16 cellular contexts compared by ENCODE assay signal in genomic region chr5:132661231-132662003, GRCh38. TPM values are rescaled to one million over a fixed set of nuclear protein-coding genes. Genes with fewer than 3 reads are reported as not detected.
DNase-seq lines count a peak whose midpoint lies in the region; ATAC-seq lines count a peak whose summit lies in the region.
"Had no signal": no experiment of that assay in that cellular context is flagged by ENCODE, and none has a peak within 500 bp of the region (broad histone marks: within the 10 kb centered on the region; RNA-seq: fewer than 3 reads in every experiment).

No MANE protein-coding gene starts in this region.

- H3K36me3 Mint-ChIP-seq in activated naive CD8-positive, alpha-beta T cell treated with anti-CD3 and anti-CD28 coated beads, Interleukin-2, amount 10 ng/mL, durations not matched to agents 7 days and 5 days, result no peaks in the 10 kb centered on the region
- H3K36me3 Mint-ChIP-seq in activated naive CD8-positive, alpha-beta T cell treated with anti-CD3 and anti-CD28 coated beads for 36 hours, result no peaks in the 10 kb centered on the region
- peaks cover 6% of the 10 kb centered on the region for H3K36me3 Mint-ChIP-seq in central memory CD8-positive, alpha-beta T cell (ENCODE audit: insufficient read depth)
- H3K36me3 Mint-ChIP-seq: naive thymus-derived CD4-positive, alpha-beta T cell had no signal

- DNase-seq in activated naive CD8-positive, alpha-beta T cell treated with anti-CD3 and anti-CD28 coated beads, Interleukin-2, amount 10 ng/mL, durations not matched to agents 7 days and 5 days, result no peak
- no peak for DNase-seq in activated naive CD8-positive, alpha-beta T cell treated with anti-CD3 and anti-CD28 coated beads for 36 hours
- DNase-seq in Karpas-422 (no peak), NCI-H226 (no peak), NCI-H510A treated with DMSO at 0.1 percent for 48 hours (lab: John Stamatoyannopoulos, UW) (no peak)
- DNase-seq in central memory CD8-positive, alpha-beta T cell (ENCODE audit: low spot score in 2 of 2), result no peak
- DNase-seq in stimulated activated naive CD8-positive, alpha-beta T cell treated with anti-CD3 and anti-CD28 coated beads, Interleukin-15, Interleukin-2, amounts not matched to agents 100 U/mL and 50 U/mL, for 24 hours, result peak; percentile 43
- DNase-seq: AML-193; kidney; naive thymus-derived CD4-positive, alpha-beta T cell; NCI-H2107; small intestine had no signal

- no peaks in the 10 kb centered on the region for H3K79me2 ChIP-seq in Karpas-422 (ENCODE audit: low read length)

- H2AFZ ChIP-seq in Karpas-422 (ENCODE audit: low read length), result peak overlapping the region; percentile 26; the same call in 1 of the 2 replicates

- H3K27me3 ChIP-seq in Karpas-422 (ENCODE audit: low read length), result no peaks in the 10 kb centered on the region

- no peak for ATAC-seq in activated naive CD8-positive, alpha-beta T cell treated with anti-CD3 and anti-CD28 coated beads, Interleukin-2, amount 10 ng/mL, durations not matched to agents 7 days and 5 days (ENCODE audit: low read depth)
- no peak for ATAC-seq in central memory CD8-positive, alpha-beta T cell (replicated peaks; ENCODE audit: extremely low read depth, poor library complexity, severe bottlenecking)
- no peak for ATAC-seq in stimulated activated naive CD8-positive, alpha-beta T cell treated with anti-CD3 and anti-CD28 coated beads, Interleukin-15, Interleukin-2, amounts not matched to agents 100 U/mL and 50 U/mL, for 24 hours
- ATAC-seq in HG02610 (IDR thresholded peaks at IDR 0.05; ENCODE audit: unreplicated experiment), result no peak
- ATAC-seq: naive thymus-derived CD4-positive, alpha-beta T cell; Panc1 had no signal

- no peak overlapping the region for H3K27ac ChIP-seq in Karpas-422 (ENCODE audit: low read length)
- H3K27ac ChIP-seq: KMS-11 had no signal

- no peaks in the 10 kb centered on the region for H3K27me3 Mint-ChIP-seq in activated naive CD8-positive, alpha-beta T cell treated with anti-CD3 and anti-CD28 coated beads, Interleukin-2, amount 10 ng/mL, durations not matched to agents 7 days and 5 days
- peaks cover 18% of the 10 kb centered on the region for H3K27me3 Mint-ChIP-seq in activated naive CD8-positive, alpha-beta T cell treated with anti-CD3 and anti-CD28 coated beads for 36 hours
- peaks cover 6% of the 10 kb centered on the region for H3K27me3 Mint-ChIP-seq in central memory CD8-positive, alpha-beta T cell

- H3K4me1 ChIP-seq in Karpas-422 (ENCODE audit: low read length), result peaks cover 31% of the 10 kb centered on the region

- H3K4me1 Mint-ChIP-seq in activated naive CD8-positive, alpha-beta T cell treated with anti-CD3 and anti-CD28 coated beads, Interleukin-2, amount 10 ng/mL, durations not matched to agents 7 days and 5 days, result peaks cover 44% of the 10 kb centered on the region
- peaks cover 39% of the 10 kb centered on the region for H3K4me1 Mint-ChIP-seq in activated naive CD8-positive, alpha-beta T cell treated with anti-CD3 and anti-CD28 coated beads for 36 hours
- peaks cover 40% of the 10 kb centered on the region for H3K4me1 Mint-ChIP-seq in central memory CD8-positive, alpha-beta T cell

- H3K9me3 Mint-ChIP-seq in activated naive CD8-positive, alpha-beta T cell treated with anti-CD3 and anti-CD28 coated beads, Interleukin-2, amount 10 ng/mL, durations not matched to agents 7 days and 5 days, result no peaks in the 10 kb centered on the region
- H3K9me3 Mint-ChIP-seq in activated naive CD8-positive, alpha-beta T cell treated with anti-CD3 and anti-CD28 coated beads for 36 hours, result no peaks in the 10 kb centered on the region
- H3K9me3 Mint-ChIP-seq in central memory CD8-positive, alpha-beta T cell, result no peaks in the 10 kb centered on the region

- H3K4me3 Mint-ChIP-seq in activated naive CD8-positive, alpha-beta T cell treated with anti-CD3 and anti-CD28 coated beads, Interleukin-2, amount 10 ng/mL, durations not matched to agents 7 days and 5 days, result no peak overlapping the region
- H3K4me3 Mint-ChIP-seq in activated naive CD8-positive, alpha-beta T cell treated with anti-CD3 and anti-CD28 coated beads for 36 hours, result no peak overlapping the region
- H3K4me3 Mint-ChIP-seq in central memory CD8-positive, alpha-beta T cell, result no peak overlapping the region
- H3K4me3 Mint-ChIP-seq: naive thymus-derived CD4-positive, alpha-beta T cell had no signal

- H3K9ac ChIP-seq in Karpas-422 (ENCODE audit: low read length), result peak overlapping the region; percentile 15; the same call in 1 of the 2 replicates
- H3K9ac ChIP-seq: KMS-11 had no signal

- H3K4me3 ChIP-seq in Karpas-422 (ENCODE audit: low read length), result no peak overlapping the region; the same call in 1 of the 2 replicates

- H3K9me2 ChIP-seq in Karpas-422 (replicated peaks; ENCODE audit: insufficient read depth, low read length), result no peaks in the 10 kb centered on the region

- H3K4me2 ChIP-seq in Karpas-422 (ENCODE audit: low read depth, low read length, poor library complexity, severe bottlenecking), result peak overlapping the region; percentile 36
- H3K4me2 ChIP-seq: KMS-11 had no signal

- no peaks in the 10 kb centered on the region for H3K9me3 ChIP-seq in Karpas-422 (ENCODE audit: low read length)

- no peaks in the 10 kb centered on the region for H3K36me3 ChIP-seq in Karpas-422 (ENCODE audit: insufficient read depth, low read length)

- POLR2A ChIA-PET in activated naive CD8-positive, alpha-beta T cell treated with anti-CD3 and anti-CD28 coated beads, Interleukin-2, amount 10 ng/mL, durations not matched to agents 7 days and 5 days (lab: Charles Lee), result no interaction called here

- H4K20me1 ChIP-seq in Karpas-422 (ENCODE audit: insufficient read depth, low read depth, low read length), result no peaks in the 10 kb centered on the region

- H3K27ac Mint-ChIP-seq in activated naive CD8-positive, alpha-beta T cell treated with anti-CD3 and anti-CD28 coated beads, Interleukin-2, amount 10 ng/mL, durations not matched to agents 7 days and 5 days, result peak overlapping the region; percentile 8
- no peak overlapping the region for H3K27ac Mint-ChIP-seq in activated naive CD8-positive, alpha-beta T cell treated with anti-CD3 and anti-CD28 coated beads for 36 hours
- peak overlapping the region; percentile 97 for H3K27ac Mint-ChIP-seq in central memory CD8-positive, alpha-beta T cell (ENCODE audit: low read depth)

RNA-seq across cellular contexts. Expression of gene IL13, which starts 3.4 kb away (rescaled TPM):
- under 1 TPM; 0.30 to 0.37 TPM for total RNA-seq in activated naive CD8-positive, alpha-beta T cell treated with anti-CD3 and anti-CD28 coated beads, Interleukin-2, amount 10 ng/mL, durations not matched to agents 7 days and 5 days
- under 1 TPM; 0.44 to 0.72 TPM for total RNA-seq in activated naive CD8-positive, alpha-beta T cell treated with anti-CD3 and anti-CD28 coated beads for 36 hours
- not detected in 2 replicates for total RNA-seq in Karpas-422 (2014; rRNA removed; shearing (Covaris generic); ENCODE audit: low replicate concordance)
- total RNA-seq: cerebellum, kidney had no signal

RNA-seq across cellular contexts. Expression of gene IL4, which starts 12.4 kb away (rescaled TPM):
- total RNA-seq in activated naive CD8-positive, alpha-beta T cell treated with anti-CD3 and anti-CD28 coated beads, Interleukin-2, amount 10 ng/mL, durations not matched to agents 7 days and 5 days, result 1 to 10 TPM in 1 of 2 experiments, not detected in 1; 1.8 TPM
- total RNA-seq in activated naive CD8-positive, alpha-beta T cell treated with anti-CD3 and anti-CD28 coated beads for 36 hours, result not detected
- not detected in 2 replicates for total RNA-seq in Karpas-422 (2014; rRNA removed; shearing (Covaris generic); ENCODE audit: low replicate concordance)
- total RNA-seq: cerebellum, kidney had no signal
